In genomic region chr7:34430456-34430855, GRCh38 we compare ENCODE assay signal across 9 cellular contexts.
A peak's percentile ranks its signal among the peaks of the same experiment; 100 is the strongest.
DNase-seq lines count a peak whose midpoint lies in the region; FAIRE-seq and TF ChIP-seq lines count a peak whose summit lies in the region.
"Had no signal": no experiment of that assay in that cellular context is flagged by ENCODE, and none has a peak within 500 bp of the region (broad histone marks: within the 10 kb centered on the region; RNA-seq: fewer than 3 reads in every experiment).

No MANE protein-coding gene starts in this region.

- TF ChIP-seq CTCF in LNCaP clone FGC (IDR thresholded peaks at IDR 0.05; ENCODE audit: control insufficient read depth, extremely low read depth, insufficient read depth) (peak; percentile 91), bronchial epithelial cell (IDR thresholded peaks at IDR 0.05; ENCODE audit: insufficient read depth, low read length, severe bottlenecking) (peak; percentile 68), ascending aorta (IDR thresholded peaks at IDR 0.05) (peak in 1 of 3 experiments; percentile 27)

- no peak for FAIRE-seq in bronchial epithelial cell (lab: Jason Lieb, UNC)

- H3K27me3 ChIP-seq in bronchial epithelial cell (ENCODE audit: control insufficient read depth, insufficient read depth, low read length), result no peaks in the 10 kb centered on the region
- H3K27me3 ChIP-seq in ascending aorta, result no peaks in the 10 kb centered on the region
- H3K27me3 ChIP-seq: BLaER1 had no signal

- no peaks in the 10 kb centered on the region for H3K9me3 ChIP-seq in ascending aorta
- H3K9me3 ChIP-seq: BLaER1 had no signal

- H3K4me1 ChIP-seq in ascending aorta, result no peaks in the 10 kb centered on the region
- H3K4me1 ChIP-seq: BLaER1 had no signal

- H3K4me3 ChIP-seq in LNCaP clone FGC (ENCODE audit: low read depth, low read length), result no peak overlapping the region
- H3K4me3 ChIP-seq in bronchial epithelial cell (ENCODE audit: low read depth, low read length), result no peak overlapping the region
- H3K4me3 ChIP-seq in ascending aorta, result no peak overlapping the region
- H3K4me3 ChIP-seq: BLaER1 had no signal

- H3K27ac ChIP-seq in ascending aorta, result no peak overlapping the region
- H3K27ac ChIP-seq: BLaER1 had no signal

- intact Hi-C loops in ascending aorta (cut with DNase I), result no loop called here

- no peaks in the 10 kb centered on the region for H3K36me3 ChIP-seq in bronchial epithelial cell (ENCODE audit: control insufficient read depth, insufficient read depth, low read length)
- H3K36me3 ChIP-seq in ascending aorta, result no peaks in the 10 kb centered on the region
- H3K36me3 ChIP-seq: BLaER1 had no signal

- peak; percentile 9 for DNase-seq in NCI-H1694 treated with DMSO at 0.1 percent for 48 hours (lab: John Stamatoyannopoulos, UW)
- no peak for DNase-seq in NCI-H1694 (lab: John Stamatoyannopoulos, UW)
- peak; percentile 30 for DNase-seq in LNCaP clone FGC (ENCODE audit: low read depth)
- DNase-seq in bronchial epithelial cell (ENCODE audit: low read depth), result peak; percentile 63
- DNase-seq in non-pigmented ciliary epithelial cell (ENCODE audit: low read depth), result peak; percentile 2
- DNase-seq in activated CD4-positive, CD25-positive, alpha-beta regulatory T cell (lab: John Stamatoyannopoulos, UW), result no peak
- no peak for DNase-seq in ascending aorta (ENCODE audit: low spot score in 2 of 2)
- no peak for DNase-seq in cortex of kidney (lab: John Stamatoyannopoulos, UW)

Comparison
In these comparisons a context has a peak if more than half of its experiments do, and no peak if none do; other contexts are left out.
1. DNase-seq: peak in NCI-H1694 treated with DMSO at 0.1 percent for 48 hours (single experiment), LNCaP clone FGC (single experiment), bronchial epithelial cell (single experiment) and non-pigmented ciliary epithelial cell (single experiment); none in NCI-H1694 (single experiment), activated CD4-positive, CD25-positive, alpha-beta regulatory T cell (0 of 4), ascending aorta (0 of 2) and cortex of kidney (single experiment).